In the genomic region with DNA sequence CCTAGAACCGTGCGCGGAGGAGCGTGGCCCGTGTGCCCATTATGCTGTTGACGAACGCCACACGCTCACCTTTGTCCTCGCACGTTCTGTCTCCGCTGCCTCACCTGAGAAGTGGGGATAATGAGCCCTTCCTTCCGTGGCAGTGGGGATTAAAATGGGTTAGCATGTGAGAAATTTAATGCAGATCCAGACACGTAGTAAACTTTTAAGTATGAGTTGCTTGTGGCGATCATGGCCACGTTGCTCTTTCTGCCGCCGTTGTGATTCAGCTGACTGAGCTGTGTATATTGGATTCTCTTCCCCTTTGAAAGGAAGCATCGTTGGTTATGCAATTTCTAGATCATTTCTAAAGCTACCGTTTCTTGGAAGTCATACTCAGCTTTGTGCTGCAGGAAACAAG, we compare ENCODE assay signal across 12 cellular contexts. TPM values are rescaled to one million over a fixed set of nuclear protein-coding genes. Genes with fewer than 3 reads are reported as not detected.
DNase-seq lines count a peak whose midpoint lies in the region; ATAC-seq and TF ChIP-seq lines count a peak whose summit lies in the region.
"Had no signal": no experiment of that assay in that cellular context is flagged by ENCODE, and none has a peak within 500 bp of the region (broad histone marks: within the 10 kb centered on the region; RNA-seq: fewer than 3 reads in every experiment).

No MANE protein-coding gene starts in this region.

- peaks cover 40% of the 10 kb centered on the region for H3K36me3 Mint-ChIP-seq in activated T-cell treated with anti-CD3 and anti-CD28 coated beads, Interleukin-2, amount 50 U/mL, for 4 hours (ENCODE audit: insufficient read depth)
- H3K36me3 Mint-ChIP-seq in activated T-helper 1 cell treated with anti-CD3 and anti-CD28 coated beads, Interleukin-12 subunit alpha, Interleukin-12 subunit beta, Interleukin-2, Interleukin-4 antibody, amounts not matched to agents 30 ng/mL and 10 ng/mL and 1 ng/mL, durations not matched to agents 14 hours and 24 hours and 36 hours (ENCODE audit: low read depth): peaks cover 64% of the 10 kb centered on the region

- no peak overlapping the region for H3K4me2 ChIP-seq in hepatocyte

- no peak for DNase-seq in activated T-cell treated with anti-CD3 and anti-CD28 coated beads, Interleukin-2, amount 50 U/mL, for 4 hours
- DNase-seq in activated T-cell treated with anti-CD3 and anti-CD28 coated beads, Interleukin-2, amount 50 U/mL, for 48 hours: no peak
- no peak for DNase-seq in activated T-helper 1 cell treated with anti-CD3 and anti-CD28 coated beads, Interleukin-12 subunit alpha, Interleukin-12 subunit beta, Interleukin-2, Interleukin-4 antibody, amounts not matched to agents 30 ng/mL and 10 ng/mL and 1 ng/mL, durations not matched to agents 14 hours and 24 hours and 36 hours (ENCODE audit: low spot score)
- DNase-seq in hepatocyte (ENCODE audit: low spot score) (no peak), epidermal melanocyte (ENCODE audit: insufficient read length, low spot score) (no peak), A172 (ENCODE audit: low spot score) (no peak)
- DNase-seq: effector CD4-positive, alpha-beta T cell; NCI-H1092; NCI-H526 treated with DMSO at 0.1 percent for 48 hours had no signal

- H3K27me3 ChIP-seq in hepatocyte: no peaks in the 10 kb centered on the region
- no peaks in the 10 kb centered on the region for H3K27me3 ChIP-seq in thymus (ENCODE audit: control insufficient read depth, insufficient read depth)

- no peaks in the 10 kb centered on the region for H3K9me3 Mint-ChIP-seq in activated T-cell treated with anti-CD3 and anti-CD28 coated beads, Interleukin-2, amount 50 U/mL, for 4 hours
- H3K9me3 Mint-ChIP-seq in activated T-helper 1 cell treated with anti-CD3 and anti-CD28 coated beads, Interleukin-12 subunit alpha, Interleukin-12 subunit beta, Interleukin-2, Interleukin-4 antibody, amounts not matched to agents 30 ng/mL and 10 ng/mL and 1 ng/mL, durations not matched to agents 14 hours and 24 hours and 36 hours: no peaks in the 10 kb centered on the region

- H3K27ac Mint-ChIP-seq in activated T-helper 1 cell treated with anti-CD3 and anti-CD28 coated beads, Interleukin-12 subunit alpha, Interleukin-12 subunit beta, Interleukin-2, Interleukin-4 antibody, amounts not matched to agents 30 ng/mL and 10 ng/mL and 1 ng/mL, durations not matched to agents 14 hours and 24 hours and 36 hours: peak overlapping the region; percentile 63

- peaks cover 70% of the 10 kb centered on the region for H3K4me1 Mint-ChIP-seq in activated T-cell treated with anti-CD3 and anti-CD28 coated beads, Interleukin-2, amount 50 U/mL, for 4 hours (ENCODE audit: low read depth)
- peaks cover 79% of the 10 kb centered on the region for H3K4me1 Mint-ChIP-seq in activated T-helper 1 cell treated with anti-CD3 and anti-CD28 coated beads, Interleukin-12 subunit alpha, Interleukin-12 subunit beta, Interleukin-2, Interleukin-4 antibody, amounts not matched to agents 30 ng/mL and 10 ng/mL and 1 ng/mL, durations not matched to agents 14 hours and 24 hours and 36 hours (ENCODE audit: low read depth)

- H3K9me3 ChIP-seq in hepatocyte (ENCODE audit: low read depth) (no peaks in the 10 kb centered on the region), thymus (ENCODE audit: control insufficient read depth) (no peaks in the 10 kb centered on the region)

- H3K36me3 ChIP-seq in hepatocyte (replicated peaks; ENCODE audit: insufficient read depth, low read depth) (no peaks in the 10 kb centered on the region), thymus (ENCODE audit: control insufficient read depth, insufficient read depth) (peaks cover 28% of the 10 kb centered on the region)

- peak overlapping the region; percentile 2 for H3K4me3 Mint-ChIP-seq in activated T-cell treated with anti-CD3 and anti-CD28 coated beads, Interleukin-2, amount 50 U/mL, for 4 hours
- H3K4me3 Mint-ChIP-seq in activated T-helper 1 cell treated with anti-CD3 and anti-CD28 coated beads, Interleukin-12 subunit alpha, Interleukin-12 subunit beta, Interleukin-2, Interleukin-4 antibody, amounts not matched to agents 30 ng/mL and 10 ng/mL and 1 ng/mL, durations not matched to agents 14 hours and 24 hours and 36 hours: peak overlapping the region; percentile 72

- no peaks in the 10 kb centered on the region for H3K27me3 Mint-ChIP-seq in activated T-cell treated with anti-CD3 and anti-CD28 coated beads, Interleukin-2, amount 50 U/mL, for 4 hours (ENCODE audit: low read depth)
- H3K27me3 Mint-ChIP-seq in activated T-helper 1 cell treated with anti-CD3 and anti-CD28 coated beads, Interleukin-12 subunit alpha, Interleukin-12 subunit beta, Interleukin-2, Interleukin-4 antibody, amounts not matched to agents 30 ng/mL and 10 ng/mL and 1 ng/mL, durations not matched to agents 14 hours and 24 hours and 36 hours (ENCODE audit: insufficient read depth): no peaks in the 10 kb centered on the region

- peaks cover 83% of the 10 kb centered on the region for H3K79me2 ChIP-seq in hepatocyte

- 94% methylated on average over 19 of the region's 19 CpGs for WGBS in hepatocyte (ENCODE audit: low lambda C conversion rate, missing lambda C conversion rate)
- 72% methylated on average over 19 of the region's 19 CpGs for WGBS in thymus

- intact Hi-C loops in activated T-helper 1 cell treated with anti-CD3 and anti-CD28 coated beads, Interleukin-12 subunit alpha, Interleukin-12 subunit beta, Interleukin-2, Interleukin-4 antibody, amounts not matched to agents 30 ng/mL and 10 ng/mL and 1 ng/mL, durations not matched to agents 14 hours and 24 hours and 36 hours (cut with micrococcal nuclease): loop anchor here (1.0 to 2.0 kb wide), 3 partner anchors 9 to 27 kb away; no protein-coding TSS in a partner anchor

- H3K9me2 ChIP-seq in hepatocyte (replicated peaks; ENCODE audit: insufficient read depth): no peaks in the 10 kb centered on the region

- no peak overlapping the region for H2AFZ ChIP-seq in hepatocyte

- no peak for ATAC-seq in activated T-cell treated with anti-CD3 and anti-CD28 coated beads, Interleukin-2, amount 50 U/mL, for 4 hours
- ATAC-seq in HG02588 (IDR thresholded peaks at IDR 0.05; ENCODE audit: unreplicated experiment): no peak
- ATAC-seq: HCT116 had no signal

- H3K27ac ChIP-seq in hepatocyte (peak overlapping the region; percentile 71), thymus (ENCODE audit: low read depth) (peak overlapping the region; percentile 25)

- peaks cover 46% of the 10 kb centered on the region for H3K4me1 ChIP-seq in hepatocyte (ENCODE audit: insufficient read depth)
- peaks cover 40% of the 10 kb centered on the region for H3K4me1 ChIP-seq in thymus (ENCODE audit: control insufficient read depth, insufficient read depth, low read length)

- H3K4me3 ChIP-seq in hepatocyte (no peak overlapping the region), thymus (ENCODE audit: low read length) (no peak overlapping the region)

- no peak for TF ChIP-seq CTCF in hepatocyte (IDR thresholded peaks at IDR 0.05; ENCODE audit: poor library complexity)

- H4K20me1 ChIP-seq in hepatocyte (ENCODE audit: insufficient read depth, poor library complexity, severe bottlenecking): no peaks in the 10 kb centered on the region

RNA-seq across cellular contexts. Expression of a gene that starts 16.5 kb away (rescaled TPM):
- total RNA-seq in activated T-cell treated with anti-CD3 and anti-CD28 coated beads, Interleukin-2, amount 50 U/mL, for 4 hours: 10 to 100 TPM; 39.8 to 45.7 (median 41.7) TPM
- total RNA-seq in activated T-helper 1 cell treated with anti-CD3 and anti-CD28 coated beads, Interleukin-12 subunit alpha, Interleukin-12 subunit beta, Interleukin-2, Interleukin-4 antibody, amounts not matched to agents 30 ng/mL and 10 ng/mL and 1 ng/mL, durations not matched to agents 14 hours and 24 hours and 36 hours: 58.1 and 59.7 TPM in 2 replicates
- total RNA-seq in hepatocyte: 46.1 and 50.8 TPM in 2 replicates
- polyA plus RNA-seq in hepatocyte: 26.5 and 33.6 TPM in 2 replicates
- polyA plus RNA-seq in thymus: 28.4 TPM
- total RNA-seq in A172 (2014; rRNA removed; shearing (Covaris generic)): 54.7 and 59.1 TPM in 2 replicates
